11 cellular contexts compared by ENCODE assay signal in genomic region chr19:11179716-11180297, GRCh38. TPM values are rescaled to one million over a fixed set of nuclear protein-coding genes. Genes with fewer than 3 reads are reported as not detected.
DNase-seq lines count a peak whose midpoint lies in the region; ATAC-seq and TF ChIP-seq lines count a peak whose summit lies in the region.
"Had no signal": no experiment of that assay in that cellular context is flagged by ENCODE, and none has a peak within 500 bp of the region (broad histone marks: within the 10 kb centered on the region; RNA-seq: fewer than 3 reads in every experiment).

No MANE protein-coding gene starts in this region.

- no peak for TF ChIP-seq CTCF in OCI-LY3 (IDR thresholded peaks at IDR 0.05; ENCODE audit: low read depth, low read length)
- no peak for TF ChIP-seq CTCF in thoracic aorta (IDR thresholded peaks at IDR 0.05)

- no peaks in the 10 kb centered on the region for H3K36me3 ChIP-seq in OCI-LY3 (replicated peaks; ENCODE audit: low read depth, low read length)
- peaks cover 37% of the 10 kb centered on the region for H3K36me3 ChIP-seq in thoracic aorta

- H3K4me1 ChIP-seq in OCI-LY3 (ENCODE audit: low read length) (peaks cover 32% of the 10 kb centered on the region), right cardiac atrium (ENCODE audit: control insufficient read depth, insufficient read depth, low read length) (peaks cover 9% of the 10 kb centered on the region), thoracic aorta (ENCODE audit: control insufficient read depth in 1 of 2, low read depth in 2 of 2) (peaks cover 29 to 63% of the 10 kb centered on the region in 2 donors)

- peak overlapping the region; percentile 98 for H3K4me2 ChIP-seq in OCI-LY3 (ENCODE audit: low read length)

- H3K27ac Mint-ChIP-seq in activated CD4-positive, alpha-beta T cell treated with anti-CD3 and anti-CD28 coated beads for 36 hours, result no peak overlapping the region

- H3K9me3 ChIP-seq in OCI-LY3 (ENCODE audit: insufficient read depth, low read length) (no peaks in the 10 kb centered on the region), right cardiac atrium (ENCODE audit: control insufficient read depth, low read length) (no peaks in the 10 kb centered on the region), thoracic aorta (no peaks in the 10 kb centered on the region)

- H3K79me2 ChIP-seq in OCI-LY3 (ENCODE audit: low read length), result no peaks in the 10 kb centered on the region

- no peak overlapping the region for H3K4me3 Mint-ChIP-seq in activated CD4-positive, alpha-beta T cell treated with anti-CD3 and anti-CD28 coated beads for 36 hours

- H3K27me3 ChIP-seq in OCI-LY3 (ENCODE audit: low read depth, low read length), result peaks cover 3% of the 10 kb centered on the region; the same call in 1 of the 2 replicates
- H3K27me3 ChIP-seq in right cardiac atrium (ENCODE audit: control insufficient read depth, insufficient read depth), result no peaks in the 10 kb centered on the region
- no peaks in the 10 kb centered on the region for H3K27me3 ChIP-seq in thoracic aorta (replicated peaks; ENCODE audit: insufficient read depth)

- H3K27ac ChIP-seq in OCI-LY3 (ENCODE audit: low read length) (peak overlapping the region; percentile 77), right cardiac atrium (ENCODE audit: low read length) (peak overlapping the region; percentile 79), thoracic aorta (peak overlapping the region; percentile 69 to 85)
- H3K27ac ChIP-seq: 22Rv1 had no signal

- H3K4me3 ChIP-seq in OCI-LY3 (ENCODE audit: low read length) (peak overlapping the region; percentile 76), right cardiac atrium (ENCODE audit: low read length) (no peak overlapping the region), thoracic aorta (no peak overlapping the region)

- H4K20me1 ChIP-seq in OCI-LY3 (ENCODE audit: insufficient read depth, low read length), result no peaks in the 10 kb centered on the region

- intact Hi-C loops in activated CD4-positive, alpha-beta T cell treated with anti-CD3 and anti-CD28 coated beads for 36 hours (cut with DNase I, micrococcal nuclease), result no loop called here
- intact Hi-C loops in right cardiac atrium (cut with DNase I), result no loop called here

- peak overlapping the region; percentile 74 for H2AFZ ChIP-seq in OCI-LY3 (ENCODE audit: low read depth, low read length)

- CTCF ChIA-PET in activated CD4-positive, alpha-beta T cell treated with anti-CD3 and anti-CD28 coated beads for 36 hours (lab: Charles Lee), result interaction anchor here (0.6 kb wide), 1 partner anchor 32 kb away, joined by 3 read pairs; no protein-coding TSS in a partner anchor

- peak; percentile 37 for DNase-seq in activated CD4-positive, alpha-beta T cell treated with anti-CD3 and anti-CD28 coated beads for 36 hours
- no peak for DNase-seq in activated CD4-positive, alpha-beta T cell treated with anti-CD3 and anti-CD28 coated beads for 4 hours
- DNase-seq in right cardiac atrium (peak in 1 of 3 donors; percentile 45), thoracic aorta (ENCODE audit: low spot score) (no peak), epidermal melanocyte (ENCODE audit: insufficient read length, low spot score) (no peak)
- DNase-seq: hippocampal formation, NCI-H1694 treated with DMSO at 0.1 percent for 48 hours had no signal

- peaks cover 4% of the 10 kb centered on the region for H3K4me1 Mint-ChIP-seq in activated CD4-positive, alpha-beta T cell treated with anti-CD3 and anti-CD28 coated beads for 36 hours

- WGBS in right cardiac atrium, result 53% methylated on average over 11 of the region's 11 CpGs

- ATAC-seq in activated CD4-positive, alpha-beta T cell treated with anti-CD3 and anti-CD28 coated beads for 36 hours, result peak; percentile 66
- peak; percentile 8 to 51 for ATAC-seq in right cardiac atrium
- no peak for ATAC-seq in thoracic aorta (ENCODE audit: insufficient number of reproducible peaks, low FRiP score, low read depth)
- ATAC-seq in HG02610 (IDR thresholded peaks at IDR 0.05; ENCODE audit: unreplicated experiment), result no peak
- no peak for ATAC-seq in HG02759 (IDR thresholded peaks at IDR 0.05; ENCODE audit: unreplicated experiment)

- H3K36me3 Mint-ChIP-seq in activated CD4-positive, alpha-beta T cell treated with anti-CD3 and anti-CD28 coated beads for 36 hours (ENCODE audit: low read depth), result no peaks in the 10 kb centered on the region

- POLR2A ChIA-PET in activated CD4-positive, alpha-beta T cell treated with anti-CD3 and anti-CD28 coated beads for 36 hours (lab: Charles Lee), result no interaction called here

- no peaks in the 10 kb centered on the region for H3K9me3 Mint-ChIP-seq in activated CD4-positive, alpha-beta T cell treated with anti-CD3 and anti-CD28 coated beads for 36 hours (ENCODE audit: low read depth)

- peak overlapping the region; percentile 81 for H3K9ac ChIP-seq in OCI-LY3 (ENCODE audit: low read length)

- H3K27me3 Mint-ChIP-seq in activated CD4-positive, alpha-beta T cell treated with anti-CD3 and anti-CD28 coated beads for 36 hours, result peaks cover 2% of the 10 kb centered on the region

RNA-seq across cellular contexts. Expression of gene KANK2, which starts 17.5 kb away (rescaled TPM):
- 1 to 10 TPM in 1 of 2 experiments, under 1 TPM in 1; 0.91 to 1.2 TPM for total RNA-seq in activated CD4-positive, alpha-beta T cell treated with anti-CD3 and anti-CD28 coated beads for 36 hours
- total RNA-seq in right cardiac atrium (100 to 1,000 TPM; 244 to 324 (median 295) TPM), thoracic aorta (100 to 1,000 TPM; 647 to 689 TPM)
- polyA plus RNA-seq in right cardiac atrium, result 259 TPM

RNA-seq across cellular contexts. Expression of gene SPC24, which starts 24.2 kb away (rescaled TPM):
- total RNA-seq in activated CD4-positive, alpha-beta T cell treated with anti-CD3 and anti-CD28 coated beads for 36 hours, result 10 to 100 TPM; 59.6 to 72.2 TPM
- total RNA-seq in right cardiac atrium (1 to 10 TPM in 3 of 4 donors, under 1 TPM in 1; 0.56 to 4.4 (median 3.4) TPM), thoracic aorta (1 to 10 TPM; 2.4 to 4.7 TPM)
- 1.6 TPM for polyA plus RNA-seq in right cardiac atrium

RNA-seq across cellular contexts. Expression of gene ANGPTL8, which starts 59.6 kb away (rescaled TPM):
- total RNA-seq in activated CD4-positive, alpha-beta T cell treated with anti-CD3 and anti-CD28 coated beads for 36 hours, result not detected
- total RNA-seq in right cardiac atrium, result under 1 TPM in 3 of 4 donors, not detected in 1; 0.47 to 0.84 (median 0.51) TPM
- polyA plus RNA-seq in right cardiac atrium, result 4.8 TPM
- total RNA-seq in thoracic aorta, result not detected

Comparison
In these comparisons a context has a peak if more than half of its experiments do, and no peak if none do; other contexts are left out.
1. ATAC-seq: peak in activated CD4-positive, alpha-beta T cell treated with anti-CD3 and anti-CD28 coated beads for 36 hours (single experiment) and right cardiac atrium (2 of 2); none in thoracic aorta (single experiment), HG02610 (single experiment) and HG02759 (single experiment).
2. RNA of gene KANK2, which starts 17.5 kb away (total RNA-seq): 647 to 689 TPM in thoracic aorta and 244 to 324 TPM in right cardiac atrium; 0.91 to 1.2 TPM in activated CD4-positive, alpha-beta T cell treated with anti-CD3 and anti-CD28 coated beads for 36 hours; every median in the first group is over 100 times any median in the second.
3. RNA of gene SPC24, which starts 24.2 kb away (total RNA-seq): 59.6 to 72.2 TPM in activated CD4-positive, alpha-beta T cell treated with anti-CD3 and anti-CD28 coated beads for 36 hours; 2.4 to 4.7 TPM in thoracic aorta and 0.56 to 4.4 TPM in right cardiac atrium; every median in the first group is over 10 times any median in the second.
4. Peak in every context shown above with its lines, with median percentiles within 50 percentile points of each other: H3K27ac ChIP-seq.